In the genomic region with DNA sequence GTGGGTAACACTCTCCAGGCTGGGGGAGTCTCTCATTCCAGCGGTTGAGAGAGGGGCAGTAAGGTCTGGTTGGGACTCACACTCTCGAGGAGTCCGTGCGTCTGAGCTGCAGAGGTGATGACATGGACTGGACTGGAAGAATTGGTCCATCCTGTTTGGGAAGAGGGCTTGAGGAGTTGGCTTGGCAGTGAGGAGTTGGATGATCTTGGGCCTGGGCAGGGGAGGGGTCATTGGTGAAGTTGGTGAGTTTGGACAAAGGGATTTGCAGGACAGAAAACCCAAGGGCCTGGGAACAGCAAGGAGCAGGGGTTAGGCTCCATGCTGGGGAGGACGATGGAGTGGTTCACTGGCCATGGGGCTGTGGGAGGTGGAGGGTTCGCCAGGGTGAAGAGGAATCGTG, we compare ENCODE assay signal across 18 cellular contexts. TPM values are rescaled to one million over a fixed set of nuclear protein-coding genes. Genes with fewer than 3 reads are reported as not detected.
DNase-seq lines count a peak whose midpoint lies in the region; ATAC-seq, FAIRE-seq and TF ChIP-seq lines count a peak whose summit lies in the region.
"Had no signal": no experiment of that assay in that cellular context is flagged by ENCODE, and none has a peak within 500 bp of the region (broad histone marks: within the 10 kb centered on the region; RNA-seq: fewer than 3 reads in every experiment).

No MANE protein-coding gene starts in this region.

- no peak for TF ChIP-seq POLR2A in heart left ventricle (IDR thresholded peaks at IDR 0.05)

- no peaks in the 10 kb centered on the region for H3K27me3 ChIP-seq in right atrium auricular region
- H3K27me3 ChIP-seq in heart left ventricle: no peaks in the 10 kb centered on the region
- H3K27me3 ChIP-seq in bronchial epithelial cell (ENCODE audit: control insufficient read depth, insufficient read depth, low read length): no peaks in the 10 kb centered on the region
- H3K27me3 ChIP-seq: cardiac muscle cell, thyroid gland had no signal

- H3K4me3 Mint-ChIP-seq in natural killer cell: peak overlapping the region; percentile 42

- ATAC-seq in heart left ventricle: no peak
- ATAC-seq in natural killer cell: no peak
- ATAC-seq in HG03354 (IDR thresholded peaks at IDR 0.05; ENCODE audit: poor library complexity, severe bottlenecking, unreplicated experiment): no peak
- ATAC-seq: left colon, Panc1 had no signal

- TF ChIP-seq CTCF in right atrium auricular region (IDR thresholded peaks at IDR 0.05) (no peak), heart left ventricle (IDR thresholded peaks at IDR 0.05) (no peak), bronchial epithelial cell (IDR thresholded peaks at IDR 0.05; ENCODE audit: insufficient read depth, low read length, severe bottlenecking) (no peak), natural killer cell (IDR thresholded peaks at IDR 0.05) (no peak)

- no peaks in the 10 kb centered on the region for H3K36me3 ChIP-seq in right atrium auricular region
- no peaks in the 10 kb centered on the region for H3K36me3 ChIP-seq in heart left ventricle
- H3K36me3 ChIP-seq in bronchial epithelial cell (ENCODE audit: control insufficient read depth, insufficient read depth, low read length): peaks cover 1% of the 10 kb centered on the region
- H3K36me3 ChIP-seq: cardiac muscle cell, thyroid gland had no signal

- 85 to 94% (median 87%) methylated on average over 7 of the region's 7 CpGs for WGBS in heart left ventricle, 4 donors

- intact Hi-C loops in heart left ventricle (cut with DNase I) (loop anchor here in 1 of 10 donors (10.0 kb wide), 1 partner anchor 78 kb away; the partner anchor contains the start of genes BLOC1S3 and TRAPPC6A), natural killer cell (cut with micrococcal nuclease) (no loop called here)

- no peaks in the 10 kb centered on the region for H3K27me3 Mint-ChIP-seq in natural killer cell (ENCODE audit: low read depth in 2 of 2)

- peaks cover 79 to 85% of the 10 kb centered on the region in 2 donors for H3K4me1 Mint-ChIP-seq in natural killer cell

- H3K9me3 ChIP-seq in right atrium auricular region: no peaks in the 10 kb centered on the region
- H3K9me3 ChIP-seq in heart left ventricle: no peaks in the 10 kb centered on the region
- H3K9me3 ChIP-seq: thyroid gland had no signal

- FAIRE-seq in bronchial epithelial cell (lab: Jason Lieb, UNC): peak; percentile 52

- peak overlapping the region in 1 of 2 donors; percentile 63 for H3K27ac Mint-ChIP-seq in natural killer cell

- peak overlapping the region; percentile 82 to 83 for H3K27ac ChIP-seq in right atrium auricular region
- no peak overlapping the region for H3K27ac ChIP-seq in heart left ventricle
- H3K27ac ChIP-seq: cardiac muscle cell, epithelial cell of prostate, thyroid gland had no signal

- no peaks in the 10 kb centered on the region for H3K36me3 Mint-ChIP-seq in natural killer cell

- H3K4me3 ChIP-seq in right atrium auricular region: no peak overlapping the region
- H3K4me3 ChIP-seq in heart left ventricle: no peak overlapping the region
- H3K4me3 ChIP-seq in bronchial epithelial cell (ENCODE audit: low read depth, low read length): no peak overlapping the region
- H3K4me3 ChIP-seq: cardiac muscle cell, smooth muscle cell, thyroid gland had no signal

- H3K9me3 Mint-ChIP-seq in natural killer cell: no peaks in the 10 kb centered on the region

- DNase-seq in right atrium auricular region (ENCODE audit: low spot score) (no peak), heart left ventricle (no peak), bronchial epithelial cell (ENCODE audit: low read depth) (no peak), natural killer cell (no peak), NOMO-1 treated with DMSO at 0.1 percent for 48 hours (lab: John Stamatoyannopoulos, UW; ENCODE audit: unreplicated experiment) (no peak), SK-N-DZ (ENCODE audit: low spot score) (no peak), superior temporal gyrus (ENCODE audit: extremely low spot score) (no peak)
- DNase-seq: activated CD4-positive, alpha-beta T cell treated with anti-CD3 and anti-CD28 coated beads, Interleukin-2, amount 50 U/mL, for 1 hour; DMS153; KG1; left colon; NCI-H146; thyroid gland had no signal

- H3K4me1 ChIP-seq in right atrium auricular region: peaks cover 0 to 88% of the 10 kb centered on the region in 2 donors
- H3K4me1 ChIP-seq in heart left ventricle: peaks cover 13 to 88% (median 66%) of the 10 kb centered on the region in 12 donors

RNA-seq across cellular contexts. Expression of gene PPP1R37, which starts 3.7 kb away (rescaled TPM):
- 10 to 100 TPM; 21.7 to 22.9 TPM for total RNA-seq in right atrium auricular region
- total RNA-seq in heart left ventricle: 10 to 100 TPM; 16.0 to 33.7 (median 17.1) TPM
- polyA plus RNA-seq in heart left ventricle: 10 to 100 TPM; 24.0 to 27.9 TPM
- 19.2 and 19.5 TPM in 2 replicates for total RNA-seq in bronchial epithelial cell
- 10 to 100 TPM; 23.8 to 29.3 (median 25.0) TPM for total RNA-seq in natural killer cell
- polyA plus RNA-seq in SK-N-DZ (2014; cell fraction: cytosol; rRNA removed): 22.6 and 24.6 TPM in 2 replicates
- 87.5 and 92.9 TPM in 2 replicates for polyA plus RNA-seq in SK-N-DZ (2014; cell fraction: nucleus; rRNA removed)

RNA-seq across cellular contexts. Expression of gene GEMIN7, which starts 17.6 kb away (rescaled TPM):
- total RNA-seq in right atrium auricular region (10 to 100 TPM; 11.3 to 20.0 TPM), heart left ventricle (10 to 100 TPM; 11.4 to 22.0 (median 17.0) TPM), bronchial epithelial cell (21.3 and 23.2 TPM in 2 replicates), natural killer cell (10 to 100 TPM; 27.7 to 28.7 (median 27.9) TPM)
- polyA plus RNA-seq in heart left ventricle: 10 to 100 TPM; 25.0 to 40.8 TPM
- 38.4 and 53.2 TPM in 2 replicates for polyA plus RNA-seq in SK-N-DZ (2014; cell fraction: cytosol; rRNA removed)
- polyA plus RNA-seq in SK-N-DZ (2014; cell fraction: nucleus; rRNA removed): 35.6 and 41.8 TPM in 2 replicates

RNA-seq across cellular contexts. Expression of gene ZNF296, which starts 20.4 kb away (rescaled TPM):
- total RNA-seq in right atrium auricular region (under 1 TPM in 1 of 2 donors, not detected in 1; 0.43 TPM), heart left ventricle (1 to 10 TPM in 1 of 9 donors, under 1 TPM in 6, not detected in 2; 0.16 to 1.2 (median 0.36) TPM), bronchial epithelial cell (under 0.01 and 0.51 TPM in 2 replicates), natural killer cell (1 to 10 TPM; 5.1 to 8.0 (median 8.0) TPM)
- under 1 TPM; 0.19 to 0.46 TPM for polyA plus RNA-seq in heart left ventricle
- polyA plus RNA-seq in SK-N-DZ (2014; cell fraction: cytosol; rRNA removed): 0.08 and 1.2 TPM in 2 replicates
- 1.1 and 1.8 TPM in 2 replicates for polyA plus RNA-seq in SK-N-DZ (2014; cell fraction: nucleus; rRNA removed)

RNA-seq across cellular contexts. Expression of gene CLASRP, which starts 57.9 kb away (rescaled TPM):
- 10 to 100 TPM; 29.6 to 31.3 TPM for total RNA-seq in right atrium auricular region
- 10 to 100 TPM; 26.0 to 68.2 (median 32.4) TPM for total RNA-seq in heart left ventricle
- 10 to 100 TPM; 25.8 to 47.5 TPM for polyA plus RNA-seq in heart left ventricle
- total RNA-seq in bronchial epithelial cell: 12.5 and 19.2 TPM in 2 replicates
- 100 to 1,000 TPM; 142 to 160 (median 146) TPM for total RNA-seq in natural killer cell
- 68.5 and 81.1 TPM in 2 replicates for polyA plus RNA-seq in SK-N-DZ (2014; cell fraction: cytosol; rRNA removed)
- 469 and 686 TPM in 2 replicates for polyA plus RNA-seq in SK-N-DZ (2014; cell fraction: nucleus; rRNA removed)

Comparison
In these comparisons a context has a peak if more than half of its experiments do, and no peak if none do; other contexts are left out.
1. H3K27ac ChIP-seq: peak in right atrium auricular region (2 of 2); none in heart left ventricle (0 of 12).